Comparison of ENCODE assay signal across 1 cellular context in the genomic region with DNA sequence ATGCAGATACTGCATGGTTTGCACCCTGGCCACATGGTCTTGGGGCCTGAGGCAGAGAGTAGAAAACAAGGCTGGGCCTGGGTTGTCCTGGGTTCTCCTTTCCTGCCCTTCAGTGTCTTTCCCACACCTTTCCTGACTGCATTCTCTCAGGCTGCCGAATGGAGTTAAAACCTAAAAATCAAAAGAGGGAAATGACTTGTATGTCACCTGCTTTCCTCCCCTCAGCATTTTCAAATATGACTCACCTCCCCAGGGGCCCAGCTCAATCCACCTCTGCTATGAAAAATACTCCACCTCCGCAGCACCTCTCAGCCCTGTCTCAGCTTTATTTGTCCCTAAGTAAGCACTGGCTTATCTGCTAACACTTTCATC.
TF ChIP-seq lines count a peak whose summit lies in the region.

No MANE protein-coding gene starts in this region.

TF ChIP-seq in HepG2, 621 proteins besides CTCF, POLR2A, EP300 and RAD21 (continued from another document):
- TF ChIP-seq, protein P1, sequence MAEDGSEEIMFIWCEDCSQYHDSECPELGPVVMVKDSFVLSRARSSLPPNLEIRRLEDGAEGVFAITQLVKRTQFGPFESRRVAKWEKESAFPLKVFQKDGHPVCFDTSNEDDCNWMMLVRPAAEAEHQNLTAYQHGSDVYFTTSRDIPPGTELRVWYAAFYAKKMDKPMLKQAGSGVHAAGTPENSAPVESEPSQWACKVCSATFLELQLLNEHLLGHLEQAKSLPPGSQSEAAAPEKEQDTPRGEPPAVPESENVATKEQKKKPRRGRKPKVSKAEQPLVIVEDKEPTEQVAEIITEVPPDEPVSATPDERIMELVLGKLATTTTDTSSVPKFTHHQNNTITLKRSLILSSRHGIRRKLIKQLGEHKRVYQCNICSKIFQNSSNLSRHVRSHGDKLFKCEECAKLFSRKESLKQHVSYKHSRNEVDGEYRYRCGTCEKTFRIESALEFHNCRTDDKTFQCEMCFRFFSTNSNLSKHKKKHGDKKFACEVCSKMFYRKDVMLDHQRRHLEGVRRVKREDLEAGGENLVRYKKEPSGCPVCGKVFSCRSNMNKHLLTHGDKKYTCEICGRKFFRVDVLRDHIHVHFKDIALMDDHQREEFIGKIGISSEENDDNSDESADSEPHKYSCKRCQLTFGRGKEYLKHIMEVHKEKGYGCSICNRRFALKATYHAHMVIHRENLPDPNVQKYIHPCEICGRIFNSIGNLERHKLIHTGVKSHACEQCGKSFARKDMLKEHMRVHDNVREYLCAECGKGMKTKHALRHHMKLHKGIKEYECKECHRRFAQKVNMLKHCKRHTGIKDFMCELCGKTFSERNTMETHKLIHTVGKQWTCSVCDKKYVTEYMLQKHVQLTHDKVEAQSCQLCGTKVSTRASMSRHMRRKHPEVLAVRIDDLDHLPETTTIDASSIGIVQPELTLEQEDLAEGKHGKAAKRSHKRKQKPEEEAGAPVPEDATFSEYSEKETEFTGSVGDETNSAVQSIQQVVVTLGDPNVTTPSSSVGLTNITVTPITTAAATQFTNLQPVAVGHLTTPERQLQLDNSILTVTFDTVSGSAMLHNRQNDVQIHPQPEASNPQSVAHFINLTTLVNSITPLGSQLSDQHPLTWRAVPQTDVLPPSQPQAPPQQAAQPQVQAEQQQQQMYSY (CRISPR knock-in tag; IDR thresholded peaks at IDR 0.05) = no peak
- TF ChIP-seq FOXP1 (IDR thresholded peaks at IDR 0.05) = no peak
- TF ChIP-seq FOXP1 (CRISPR knock-in tag; IDR thresholded peaks at IDR 0.05) = no peak
- TF ChIP-seq ZFP90 (CRISPR knock-in tag; IDR thresholded peaks at IDR 0.05; ENCODE audit: borderline replicate concordance) = no peak
- TF ChIP-seq ZNF746 (CRISPR knock-in tag; IDR thresholded peaks at IDR 0.05) = no peak
- TF ChIP-seq ZNF558 (CRISPR knock-in tag; IDR thresholded peaks at IDR 0.05; ENCODE audit: borderline replicate concordance) = no peak
